ENCODE assay signal across 34 cellular contexts in genomic region chr4:112854420-112854819, GRCh38.
A peak's percentile ranks its signal among the peaks of the same experiment; 100 is the strongest.
DNase-seq lines count a peak whose midpoint lies in the region; FAIRE-seq and TF ChIP-seq lines count a peak whose summit lies in the region.
"Had no signal": no experiment of that assay in that cellular context is flagged by ENCODE, and none has a peak within 500 bp of the region (broad histone marks: within the 10 kb centered on the region; RNA-seq: fewer than 3 reads in every experiment).

No MANE protein-coding gene starts in this region.

- H3K4me1 ChIP-seq in esophagus muscularis mucosa (peaks cover 18 to 30% (median 22%) of the 10 kb centered on the region in 4 donors), neural progenitor cell (peaks cover 49% of the 10 kb centered on the region), hepatocyte (ENCODE audit: insufficient read depth) (no peaks in the 10 kb centered on the region)
- H3K4me1 ChIP-seq: pancreas had no signal

- FAIRE-seq in GM12892 (lab: Jason Lieb, UNC), result peak; percentile 21
- FAIRE-seq: D721Med, pancreas had no signal

- H4K20me1 ChIP-seq in neural progenitor cell (ENCODE audit: low read depth), result no peaks in the 10 kb centered on the region
- no peaks in the 10 kb centered on the region for H4K20me1 ChIP-seq in hepatocyte (ENCODE audit: insufficient read depth, poor library complexity, severe bottlenecking)

- peak overlapping the region; percentile 8 for H3K4me2 ChIP-seq in neural progenitor cell
- H3K4me2 ChIP-seq in hepatocyte, result no peak overlapping the region

- peaks cover 47% of the 10 kb centered on the region for H3F3A ChIP-seq in neural progenitor cell (ENCODE audit: low read depth)

- H2AFZ ChIP-seq in neural progenitor cell (replicated peaks) (no peak overlapping the region), hepatocyte (no peak overlapping the region)

- no peak overlapping the region for H3K4me3 Mint-ChIP-seq in neural progenitor cell
- H3K4me3 Mint-ChIP-seq: activated CD4-positive, alpha-beta T cell treated with anti-CD3 and anti-CD28 coated beads, Interleukin-2, amount 10 ng/mL, durations not matched to agents 24 days and 14 days; activated naive CD4-positive, alpha-beta T cell treated with anti-CD3 and anti-CD28 coated beads, Interleukin-2, amount 50 U/mL, for 24 hours; CD4-positive, CD25-positive, alpha-beta regulatory T cell; natural killer cell treated with Interleukin-12 subunit alpha and Interleukin-12 subunit beta and Interleukin-15 and Interleukin-18, amount 100 ng/mL, for 72 hours; stimulated activated naive CD8-positive, alpha-beta T cell treated with anti-CD3 and anti-CD28 coated beads, Interleukin-15, Interleukin-2, amounts not matched to agents 100 ng/mL and 50 ng/mL, for 24 hours; T-helper 2 cell treated with Interferon-gamma antibody and Interleukin-4, amounts not matched to agents 5 μg/mL and 100 μg/mL, for 36 hours had no signal

- H3K27ac Mint-ChIP-seq in neural progenitor cell, result no peak overlapping the region
- H3K27ac Mint-ChIP-seq: activated CD4-positive, alpha-beta T cell treated with anti-CD3 and anti-CD28 coated beads, Interleukin-2, amount 10 ng/mL, durations not matched to agents 24 days and 14 days; activated naive CD4-positive, alpha-beta T cell treated with anti-CD3 and anti-CD28 coated beads, Interleukin-2, amount 50 U/mL, for 24 hours; natural killer cell treated with Interleukin-12 subunit alpha and Interleukin-12 subunit beta and Interleukin-15 and Interleukin-18, amount 100 ng/mL, for 72 hours; stimulated activated naive CD8-positive, alpha-beta T cell treated with anti-CD3 and anti-CD28 coated beads, Interleukin-15, Interleukin-2, amounts not matched to agents 100 ng/mL and 50 ng/mL, for 24 hours; T-helper 2 cell treated with Interferon-gamma antibody and Interleukin-4, amounts not matched to agents 5 μg/mL and 100 μg/mL, for 36 hours had no signal

- intact Hi-C loops in esophagus muscularis mucosa (cut with DNase I), result loop anchor here (5.0 to 10.0 kb wide), 2 partner anchors 48 to 80 kb away; no protein-coding TSS in a partner anchor

- no peaks in the 10 kb centered on the region for H3K27me3 Mint-ChIP-seq in neural progenitor cell (ENCODE audit: insufficient read depth, low read depth)

- H3K9me3 ChIP-seq in esophagus muscularis mucosa (no peaks in the 10 kb centered on the region), neural progenitor cell (ENCODE audit: low read depth) (no peaks in the 10 kb centered on the region), hepatocyte (ENCODE audit: low read depth) (no peaks in the 10 kb centered on the region)
- H3K9me3 ChIP-seq: pancreas, tibial nerve had no signal

- peak overlapping the region; percentile 75 for H3K27ac ChIP-seq in angular gyrus (ENCODE audit: low read depth, low read length)
- peak overlapping the region; percentile 13 to 47 (median 29) for H3K27ac ChIP-seq in esophagus muscularis mucosa (replicated peaks in 1 of 4)
- H3K27ac ChIP-seq in neural progenitor cell, result peak overlapping the region; percentile 20
- no peak overlapping the region for H3K27ac ChIP-seq in hepatocyte
- H3K27ac ChIP-seq: epithelial cell of prostate, HL-60, pancreas, tibial nerve, WERI-Rb-1 had no signal

- H3K4me3 ChIP-seq in esophagus muscularis mucosa (no peak overlapping the region), neural progenitor cell (no peak overlapping the region), hepatocyte (no peak overlapping the region)
- H3K4me3 ChIP-seq: lung, pancreas, tibial nerve had no signal

- H3K4me1 Mint-ChIP-seq in neural progenitor cell, result peaks cover 16% of the 10 kb centered on the region
- H3K4me1 Mint-ChIP-seq: activated CD4-positive, alpha-beta T cell treated with anti-CD3 and anti-CD28 coated beads, Interleukin-2, amount 10 ng/mL, durations not matched to agents 24 days and 14 days; activated naive CD4-positive, alpha-beta T cell treated with anti-CD3 and anti-CD28 coated beads, Interleukin-2, amount 50 U/mL, for 24 hours had no signal

- no peaks in the 10 kb centered on the region for H3K36me3 ChIP-seq in esophagus muscularis mucosa
- H3K36me3 ChIP-seq in neural progenitor cell, result no peaks in the 10 kb centered on the region
- no peaks in the 10 kb centered on the region for H3K36me3 ChIP-seq in hepatocyte (replicated peaks; ENCODE audit: insufficient read depth, low read depth)
- H3K36me3 ChIP-seq: pancreas, tibial nerve, WERI-Rb-1 had no signal

- no peak for DNase-seq in GM12892 (ENCODE audit: insufficient read length)
- DNase-seq in esophagus muscularis mucosa (ENCODE audit: extremely low spot score), result no peak
- DNase-seq in neural progenitor cell (ENCODE audit: low spot score), result no peak
- DNase-seq in HK-2 (ENCODE audit: unreplicated experiment), result no peak
- no peak for DNase-seq in NCI-H510A (lab: John Stamatoyannopoulos, UW)
- no peak for DNase-seq in hepatocyte (ENCODE audit: low spot score)
- no peak for DNase-seq in NCI-H146 treated with DMSO at 0.1 percent for 48 hours (lab: John Stamatoyannopoulos, UW; ENCODE audit: unreplicated experiment)
- DNase-seq: activated CD4-positive, alpha-beta T cell treated with anti-CD3 and anti-CD28 coated beads, Interleukin-2, amount 10 ng/mL, durations not matched to agents 24 days and 14 days; AML-193; amniotic stem cell; CD4-positive, CD25-positive, alpha-beta regulatory T cell; effector CD4-positive, alpha-beta T cell; islet precursor cell; KG1; MM.1S; NCI-H2081 treated with DMSO at 0.1 percent for 48 hours; NCI-H226; NCI-H774; pancreas; right cardiac atrium; SIG-M5; stimulated activated CD4-positive, alpha-beta T cell treated with anti-CD3 and anti-CD28 coated beads, Interleukin-1b, Interleukin-23, amount 100 ng/mL, for 48 hours; stimulated activated CD8-positive, alpha-beta memory T cell treated with anti-CD3 and anti-CD28 coated beads, Interleukin-4, amount 100 ng/mL, for 48 hours; WERI-Rb-1 had no signal

- no peak for TF ChIP-seq POLR2A in GM12892 (IDR thresholded peaks at IDR 0.05; ENCODE audit: low read depth, low read length)
- TF ChIP-seq POLR2A in esophagus muscularis mucosa (IDR thresholded peaks at IDR 0.05; ENCODE audit: low read depth), result no peak

- no peak for TF ChIP-seq EP300 in esophagus muscularis mucosa (IDR thresholded peaks at IDR 0.05)

- H3K36me3 Mint-ChIP-seq in neural progenitor cell, result no peaks in the 10 kb centered on the region
- H3K36me3 Mint-ChIP-seq: activated naive CD4-positive, alpha-beta T cell treated with anti-CD3 and anti-CD28 coated beads, Interleukin-2, amount 50 U/mL, for 24 hours; CD4-positive, CD25-positive, alpha-beta regulatory T cell; natural killer cell treated with Interleukin-12 subunit alpha and Interleukin-12 subunit beta and Interleukin-15 and Interleukin-18, amount 100 ng/mL, for 72 hours had no signal

- H3K9me3 Mint-ChIP-seq in neural progenitor cell, result no peaks in the 10 kb centered on the region
- H3K9me3 Mint-ChIP-seq: activated CD4-positive, alpha-beta T cell treated with anti-CD3 and anti-CD28 coated beads, Interleukin-2, amount 10 ng/mL, durations not matched to agents 24 days and 14 days; activated naive CD4-positive, alpha-beta T cell treated with anti-CD3 and anti-CD28 coated beads, Interleukin-2, amount 50 U/mL, for 24 hours; T-helper 2 cell treated with Interferon-gamma antibody and Interleukin-4, amounts not matched to agents 5 μg/mL and 100 μg/mL, for 36 hours had no signal

- TF ChIP-seq CTCF in esophagus muscularis mucosa (IDR thresholded peaks at IDR 0.05), result no peak
- no peak for TF ChIP-seq CTCF in neural progenitor cell (IDR thresholded peaks at IDR 0.05)
- TF ChIP-seq CTCF in hepatocyte (IDR thresholded peaks at IDR 0.05; ENCODE audit: poor library complexity), result no peak

- H3K27me3 ChIP-seq in esophagus muscularis mucosa (no peaks in the 10 kb centered on the region), neural progenitor cell (no peaks in the 10 kb centered on the region), hepatocyte (no peaks in the 10 kb centered on the region)
- H3K27me3 ChIP-seq: pancreas, tibial nerve had no signal

- no peak overlapping the region for H3K9ac ChIP-seq in neural progenitor cell

- H3K79me2 ChIP-seq in neural progenitor cell (ENCODE audit: low read depth) (peaks cover 48% of the 10 kb centered on the region), hepatocyte (no peaks in the 10 kb centered on the region)

- H3K9me2 ChIP-seq in hepatocyte (replicated peaks; ENCODE audit: insufficient read depth), result no peaks in the 10 kb centered on the region
